Comparison of ENCODE assay signal across 8 cellular contexts in the genomic region with DNA sequence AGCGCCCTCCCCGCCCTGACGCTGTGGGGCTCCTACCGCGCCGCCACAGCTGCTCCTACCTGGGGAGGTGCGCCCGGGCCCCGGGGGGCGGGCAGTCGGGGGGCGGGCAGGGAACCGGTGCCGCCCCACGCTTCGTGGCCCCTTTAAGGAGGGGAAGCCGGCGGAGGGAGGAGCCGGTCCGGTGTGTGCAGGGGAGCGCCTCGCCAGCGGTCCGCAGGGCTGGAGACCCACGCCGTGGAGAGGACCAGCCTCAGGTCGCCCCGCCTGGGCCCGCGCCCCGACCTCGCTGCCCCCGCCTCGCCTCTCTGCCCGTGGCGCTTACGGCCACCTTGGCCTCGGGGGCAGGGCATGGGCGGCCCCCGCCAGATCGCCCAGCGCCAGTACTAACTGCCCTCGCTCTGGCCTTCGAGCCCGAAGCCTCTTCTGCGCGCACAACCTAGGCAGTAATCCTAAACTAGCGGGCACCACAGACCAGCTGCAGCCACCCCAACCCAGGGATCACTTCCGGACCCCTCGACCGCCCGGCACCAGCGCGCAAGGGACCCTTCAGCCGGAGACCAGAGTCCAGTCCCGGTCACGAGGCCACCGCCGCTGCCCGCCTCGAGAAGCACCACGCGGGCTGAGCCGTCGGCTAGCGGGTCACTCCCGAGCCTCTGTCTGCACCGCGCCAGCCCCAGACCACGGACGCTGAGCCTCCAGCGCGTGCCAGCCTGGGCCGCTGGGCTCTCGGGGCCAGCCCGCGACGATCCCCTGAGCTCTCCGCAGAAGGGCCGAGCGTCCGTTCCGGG.
DNase-seq lines count a peak whose midpoint lies in the region; ATAC-seq and TF ChIP-seq lines count a peak whose summit lies in the region.

A gene (plus strand): TSS at position 171 of the 788 bp plus-strand sequence. CDS start 689 bp downstream, outside the sequence.

- H3K9me3 Mint-ChIP-seq in stimulated activated effector memory CD8-positive, alpha-beta T cell treated with anti-CD3 and anti-CD28 coated beads, Interleukin-12 subunit alpha, Interleukin-12 subunit beta, amount 100 ng/mL, for 72 hours, result no peaks in the 10 kb centered on the region

- peak; percentile 29 for ATAC-seq in stimulated activated effector memory CD8-positive, alpha-beta T cell treated with anti-CD3 and anti-CD28 coated beads, Interleukin-12 subunit alpha, Interleukin-12 subunit beta, amount 100 ng/mL, for 72 hours
- ATAC-seq in GM18870 (IDR thresholded peaks at IDR 0.05; ENCODE audit: unreplicated experiment), result no peak

- no peaks in the 10 kb centered on the region for H3K36me3 Mint-ChIP-seq in stimulated activated effector memory CD8-positive, alpha-beta T cell treated with anti-CD3 and anti-CD28 coated beads, Interleukin-12 subunit alpha, Interleukin-12 subunit beta, amount 100 ng/mL, for 72 hours

- H3K27me3 ChIP-seq in iPS-18a (ENCODE audit: control insufficient read depth, insufficient read depth, low read length), result peaks cover 100% of the 10 kb centered on the region

- no peak within 1 kb of the TSS for H3K27ac ChIP-seq in iPS-18a (ENCODE audit: low read length)

- peaks cover 23% of the 10 kb centered on the region for H3K4me1 Mint-ChIP-seq in stimulated activated effector memory CD8-positive, alpha-beta T cell treated with anti-CD3 and anti-CD28 coated beads, Interleukin-12 subunit alpha, Interleukin-12 subunit beta, amount 100 ng/mL, for 72 hours

- no peak within 1 kb of the TSS for H3K9ac ChIP-seq in iPS-18a (ENCODE audit: low read length)

- no peaks in the 10 kb centered on the region for H3K36me3 ChIP-seq in iPS-18a (ENCODE audit: control insufficient read depth, low read depth, low read length)

- H3K9me3 ChIP-seq in iPS-18a (ENCODE audit: control insufficient read depth, low read depth, low read length), result no peaks in the 10 kb centered on the region

- H3K27ac Mint-ChIP-seq in stimulated activated effector memory CD8-positive, alpha-beta T cell treated with anti-CD3 and anti-CD28 coated beads, Interleukin-12 subunit alpha, Interleukin-12 subunit beta, amount 100 ng/mL, for 72 hours, result no peak within 1 kb of the TSS

- peak; percentile 21 for DNase-seq in NCI-H510A treated with DMSO at 0.1 percent for 48 hours (lab: John Stamatoyannopoulos, UW)
- DNase-seq in NCI-H510A (lab: John Stamatoyannopoulos, UW), result no peak
- DNase-seq in stimulated activated effector memory CD8-positive, alpha-beta T cell treated with anti-CD3 and anti-CD28 coated beads, Interleukin-12 subunit alpha, Interleukin-12 subunit beta, amount 100 ng/mL, for 72 hours (ENCODE audit: low spot score in 2 of 2), result no peak
- no peak for DNase-seq in foreskin melanocyte
- DNase-seq in SW480 (ENCODE audit: low spot score), result no peak

- peak within 1 kb of the TSS; percentile 39 for H3K4me3 ChIP-seq in WI38 (ENCODE audit: low read depth, low read length)
- H3K4me3 ChIP-seq in iPS-18a (ENCODE audit: low read length), result peak within 1 kb of the TSS; percentile 43

- H3K4me3 Mint-ChIP-seq in stimulated activated effector memory CD8-positive, alpha-beta T cell treated with anti-CD3 and anti-CD28 coated beads, Interleukin-12 subunit alpha, Interleukin-12 subunit beta, amount 100 ng/mL, for 72 hours, result peak within 1 kb of the TSS; percentile 80

- no peak for TF ChIP-seq CTCF in WI38 (IDR thresholded peaks at IDR 0.05; ENCODE audit: low read depth, low read length)

- peaks cover 11% of the 10 kb centered on the region for H3K4me1 ChIP-seq in iPS-18a (ENCODE audit: control insufficient read depth, low read depth, low read length)
